Comparison of ENCODE assay signal across 14 cellular contexts in the genomic region with DNA sequence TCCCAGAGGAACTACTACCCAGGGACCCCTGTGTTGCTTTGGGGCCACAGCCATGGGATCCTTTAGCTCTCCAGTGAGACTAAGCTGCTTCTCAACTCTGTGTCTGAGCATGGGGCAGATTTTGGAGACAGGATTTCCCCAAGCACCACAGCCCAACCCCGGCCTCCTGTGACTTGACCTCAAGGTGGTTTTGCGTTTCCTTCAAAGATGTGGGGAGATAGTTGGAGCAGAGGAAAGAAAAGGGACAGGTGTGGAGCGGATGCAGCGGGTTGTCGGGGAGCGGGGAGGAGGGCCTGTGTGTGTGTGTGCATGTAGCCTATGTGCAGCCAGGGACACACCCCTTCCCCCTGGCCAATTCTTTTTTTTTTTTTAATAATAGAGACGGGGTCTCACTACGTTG. TPM values are rescaled to one million over a fixed set of nuclear protein-coding genes. Genes with fewer than 3 reads are reported as not detected.
A peak's percentile ranks its signal among the peaks of the same experiment; 100 is the strongest.
DNase-seq lines count a peak whose midpoint lies in the region; ATAC-seq and TF ChIP-seq lines count a peak whose summit lies in the region.
"Had no signal": no experiment of that assay in that cellular context is flagged by ENCODE, and none has a peak within 500 bp of the region (broad histone marks: within the 10 kb centered on the region; RNA-seq: fewer than 3 reads in every experiment).

No MANE protein-coding gene starts in this region.

- H3K9me3 ChIP-seq in breast epithelium, result no peaks in the 10 kb centered on the region
- no peaks in the 10 kb centered on the region for H3K9me3 ChIP-seq in mammary epithelial cell (replicated peaks; ENCODE audit: insufficient read depth, low read length)
- no peaks in the 10 kb centered on the region for H3K9me3 ChIP-seq in T-helper 17 cell (ENCODE audit: control insufficient read depth, low read length, poor library complexity, severe bottlenecking)
- H3K9me3 ChIP-seq in transverse colon, result no peaks in the 10 kb centered on the region

- TF ChIP-seq POLR2A in breast epithelium (IDR thresholded peaks at IDR 0.05) (no peak), transverse colon (IDR thresholded peaks at IDR 0.05) (no peak)

- peaks cover 13% of the 10 kb centered on the region for H3K36me3 ChIP-seq in breast epithelium
- no peaks in the 10 kb centered on the region for H3K36me3 ChIP-seq in mammary epithelial cell (ENCODE audit: insufficient read depth, low read length)
- peaks cover 0 to 10% (median 0%) of the 10 kb centered on the region in 4 donors for H3K36me3 ChIP-seq in transverse colon

- no peaks in the 10 kb centered on the region for H4K20me1 ChIP-seq in mammary epithelial cell (ENCODE audit: insufficient read depth, low read length)

- H3K27ac Mint-ChIP-seq in T-helper 17 cell (peak overlapping the region; percentile 85), chondrocyte (ENCODE audit: unreplicated experiment) (peak overlapping the region; percentile 84)

- no peaks in the 10 kb centered on the region for H3K9me3 Mint-ChIP-seq in chondrocyte (ENCODE audit: low read depth)

- no peak overlapping the region for H2AFZ ChIP-seq in mammary epithelial cell (ENCODE audit: low read depth, low read length)
- H2AFZ ChIP-seq: parathyroid adenoma had no signal

- TF ChIP-seq CTCF in breast epithelium (IDR thresholded peaks at IDR 0.05) (no peak), mammary epithelial cell (conservative IDR thresholded peaks at IDR 0.05 in 1 of 2, IDR thresholded peaks at IDR 0.05 in 1 of 2; ENCODE audit: extremely low read depth in 1 of 2, insufficient read depth in 1 of 2, low read depth in 1 of 2, low read length in 2 of 2) (no peak), chondrocyte (IDR thresholded peaks at IDR 0.05) (no peak), transverse colon (IDR thresholded peaks at IDR 0.05) (no peak)

- dilution Hi-C loops in mammary epithelial cell (cut with HindIII; ENCODE audit: low sequenced_read_pairs), result no loop called here

- whole genome bisulfite sequencing in mammary epithelial cell (ENCODE audit: low coverage, missing lambda C conversion rate), result 94% methylated on average over 7 of the region's 8 CpGs
- WGBS in transverse colon (ENCODE audit: low coverage in 1 of 2), 2 donors, result 79 to 87% methylated on average over 7 to 8 of the region's 8 CpGs

- H3K36me3 Mint-ChIP-seq in T-helper 17 cell (ENCODE audit: low read depth) (peaks cover 5% of the 10 kb centered on the region), chondrocyte (ENCODE audit: low read depth) (peaks cover 7% of the 10 kb centered on the region)

- no peak overlapping the region for H3K4me3 ChIP-seq in breast epithelium
- H3K4me3 ChIP-seq in mammary epithelial cell (replicated peaks in 1 of 3; ENCODE audit: insufficient read depth in 1 of 3, low read depth in 2 of 3, low read length in 3 of 3), result no peak overlapping the region
- no peak overlapping the region for H3K4me3 ChIP-seq in transverse colon
- H3K4me3 ChIP-seq: lung had no signal

- DNase-seq in breast epithelium (ENCODE audit: low spot score in 2 of 2) (no peak), mammary epithelial cell (no peak), T-helper 17 cell (no peak), chondrocyte (ENCODE audit: low spot score) (peak; percentile 52), GM19240 (ENCODE audit: insufficient read length, low spot score) (no peak), activated gamma-delta T cell (lab: John Stamatoyannopoulos, UW) (no peak), transverse colon (no peak)
- DNase-seq: islet precursor cell; NCI-H526; stimulated activated CD4-positive, alpha-beta T cell treated with anti-CD3 and anti-CD28 coated beads, Interleukin-4, amount 100 ng/mL, for 1 hour had no signal

- H3K27me3 Mint-ChIP-seq in T-helper 17 cell, result no peaks in the 10 kb centered on the region
- no peaks in the 10 kb centered on the region for H3K27me3 Mint-ChIP-seq in chondrocyte (ENCODE audit: low read depth)

- H3K4me1 ChIP-seq in breast epithelium, result no peaks in the 10 kb centered on the region
- H3K4me1 ChIP-seq in mammary epithelial cell (ENCODE audit: insufficient read depth, low read length), result no peaks in the 10 kb centered on the region
- peaks cover 0 to 4% (median 1%) of the 10 kb centered on the region in 4 donors for H3K4me1 ChIP-seq in transverse colon
- H3K4me1 ChIP-seq: parathyroid adenoma had no signal

- intact Hi-C loops in breast epithelium (cut with DNase I; ENCODE audit: low total_unique reads) (loop anchor here (1.0 kb wide), 1 partner anchor 11 kb away; no protein-coding TSS in a partner anchor), mammary epithelial cell (cut with micrococcal nuclease) (no loop called here), transverse colon (cut with DNase I; ENCODE audit: low total_unique reads) (no loop called here)

- no peaks in the 10 kb centered on the region for H3K27me3 ChIP-seq in breast epithelium
- no peaks in the 10 kb centered on the region for H3K27me3 ChIP-seq in mammary epithelial cell (ENCODE audit: insufficient read depth, low read length)
- no peaks in the 10 kb centered on the region for H3K27me3 ChIP-seq in transverse colon

- H3K9ac ChIP-seq in mammary epithelial cell (ENCODE audit: insufficient read depth, low read length), result no peak overlapping the region
- H3K9ac ChIP-seq: parathyroid adenoma had no signal

- CTCF ChIA-PET in mammary epithelial cell (lab: Charles Lee; ENCODE audit: low non-redundant PET), result no interaction called here

- H3K4me2 ChIP-seq in mammary epithelial cell (ENCODE audit: insufficient read depth, low read depth, low read length), result no peak overlapping the region

- no peaks in the 10 kb centered on the region for H3K79me2 ChIP-seq in mammary epithelial cell (ENCODE audit: insufficient read depth, low read length)
- H3K79me2 ChIP-seq: parathyroid adenoma had no signal

- in situ Hi-C loops in mammary epithelial cell (cut with MboI; ENCODE audit: low sequenced_read_pairs in 2 of 2), result no loop called here
- in situ Hi-C loops in transverse colon (cut with MboI; ENCODE audit: low pct_ligation_motif_present in 1 of 4, low pct_unique_long_range_greater_than_20kb in 1 of 4, low sequenced_read_pairs in 3 of 4), result no loop called here

- peaks cover 45% of the 10 kb centered on the region for H3K4me1 Mint-ChIP-seq in T-helper 17 cell
- H3K4me1 Mint-ChIP-seq in chondrocyte (ENCODE audit: low read depth), result peaks cover 20% of the 10 kb centered on the region

- H3K4me3 Mint-ChIP-seq in T-helper 17 cell (peak overlapping the region; percentile 84), chondrocyte (ENCODE audit: unreplicated experiment) (no peak overlapping the region)

- TF ChIP-seq EP300 in transverse colon (IDR thresholded peaks at IDR 0.05; ENCODE audit: low read depth), result no peak

- no TSS peak for BruUV-seq in mammary epithelial cell (replicated peaks; lab: Mats Ljungman, UMichigan)

- peak; percentile 59 for ATAC-seq in T-helper 17 cell

- H3K27ac ChIP-seq in breast epithelium (peak overlapping the region; percentile 30 to 48), mammary epithelial cell (ENCODE audit: insufficient read depth, low read depth, low read length) (no peak overlapping the region), transverse colon (no peak overlapping the region)
- H3K27ac ChIP-seq: parathyroid adenoma had no signal

RNA-seq across cellular contexts. Expression of a gene that starts 10.2 kb away (rescaled TPM):
- 100 to 1,000 TPM in 1 of 3 donors, 10 to 100 TPM in 2; 18.9 to 132 (median 56.4) TPM for total RNA-seq in breast epithelium
- total RNA-seq in mammary epithelial cell, result 1 to 10 TPM; 6.6 to 8.3 TPM
- polyA plus RNA-seq in mammary epithelial cell, result 3.0 TPM
- 1.3 TPM for polyA minus RNA-seq in mammary epithelial cell
- total RNA-seq in T-helper 17 cell, result 100 to 1,000 TPM; 126 to 139 TPM
- 7.5 to 14.4 TPM (median 12.9 TPM) in 3 replicates for total RNA-seq in chondrocyte
- 100 to 1,000 TPM in 1 of 4 donors, 10 to 100 TPM in 2, 1 to 10 TPM in 1; 9.8 to 113 (median 18.1) TPM for total RNA-seq in transverse colon

RNA-seq across cellular contexts. Expression of a gene that starts 41.6 kb away (rescaled TPM):
- total RNA-seq in breast epithelium (1 to 10 TPM in 2 of 3 donors, not detected in 1; 4.3 to 6.1 TPM), mammary epithelial cell (not detected), T-helper 17 cell (under 1 TPM in 1 of 2 donors, not detected in 1; 0.44 TPM), chondrocyte (not detected in 3 replicates), transverse colon (1 to 10 TPM in 2 of 4 donors, under 1 TPM in 1, not detected in 1; 0.32 to 7.9 (median 7.0) TPM)
- polyA plus RNA-seq in mammary epithelial cell, result not detected
- polyA minus RNA-seq in mammary epithelial cell, result not detected
- total RNA-seq: SK-MEL-5, temporal lobe had no signal

Comparison
In these comparisons a context has a peak if more than half of its experiments do, and no peak if none do; other contexts are left out.
1. H3K27ac ChIP-seq: peak in breast epithelium (2 of 2); none in mammary epithelial cell (single experiment) and transverse colon (0 of 4).